Comparison of ENCODE assay signal across 18 cellular contexts in genomic region chr1:9475061-9475627, GRCh38.
"Had no signal": no experiment of that assay in that cellular context is flagged by ENCODE, and none has a peak within 500 bp of the region (broad histone marks: within the 10 kb centered on the region; RNA-seq: fewer than 3 reads in every experiment).

No MANE protein-coding gene starts in this region.

- H3K27me3 ChIP-seq: colonic mucosa, tibial nerve had no signal

- H3K27ac Mint-ChIP-seq: activated B cell treated with CpG ODN at 0.5 μM for 24 hours; activated CD8-positive, alpha-beta T cell treated with anti-CD3 and anti-CD28 coated beads for 36 hours; activated T-helper 2 cell treated with anti-CD3 and anti-CD28 coated beads, Interferon-gamma antibody, Interleukin-2, Interleukin-4, amounts not matched to agents 10 μg/mL and 5 μg/mL and 100 μg/mL, durations not matched to agents 14 hours and 24 hours and 36 hours; brain had no signal

- H3K9me3 Mint-ChIP-seq: activated B cell treated with CpG ODN at 0.5 μM for 24 hours; activated CD8-positive, alpha-beta T cell treated with anti-CD3 and anti-CD28 coated beads for 36 hours; activated T-helper 2 cell treated with anti-CD3 and anti-CD28 coated beads, Interferon-gamma antibody, Interleukin-2, Interleukin-4, amounts not matched to agents 10 μg/mL and 5 μg/mL and 100 μg/mL, durations not matched to agents 14 hours and 24 hours and 36 hours; brain had no signal

- H3K4me1 ChIP-seq: colonic mucosa had no signal

- H3K27ac ChIP-seq: colonic mucosa, neutrophil, tibial nerve had no signal

- FAIRE-seq: urothelium cell line had no signal

- H3K36me3 Mint-ChIP-seq: brain; naive thymus-derived CD8-positive, alpha-beta T cell had no signal

- H3K9me3 ChIP-seq: colonic mucosa, neutrophil, tibial nerve had no signal

- H3K4me3 ChIP-seq: colonic mucosa, tibial nerve had no signal

- ATAC-seq: activated CD8-positive, alpha-beta T cell treated with anti-CD3 and anti-CD28 coated beads for 36 hours; left cardiac atrium; naive thymus-derived CD8-positive, alpha-beta T cell had no signal

- H3K4me1 Mint-ChIP-seq: activated B cell treated with CpG ODN at 0.5 μM for 24 hours; brain; naive thymus-derived CD8-positive, alpha-beta T cell had no signal

- DNase-seq: activated B cell treated with CpG ODN at 0.5 μM for 24 hours; activated CD4-positive, alpha-beta T cell treated with anti-CD3 and anti-CD28 coated beads for 48 hours; activated CD8-positive, alpha-beta T cell treated with anti-CD3 and anti-CD28 coated beads for 36 hours; activated naive CD4-positive, alpha-beta T cell treated with Interleukin-2 at 50 U/mL for 16 hours; activated T-cell treated with anti-CD3 and anti-CD28 coated beads, Interleukin-2, amount 50 U/mL, for 1 hour; central memory CD4-positive, alpha-beta T cell; colonic mucosa; erythroblast; left cardiac atrium; naive thymus-derived CD8-positive, alpha-beta T cell; stimulated activated naive CD4-positive, alpha-beta T cell treated with Interleukin-2 at 50 U/mL for 16 hours; T-helper 1 cell; T-helper 9 cell had no signal

- H3K36me3 ChIP-seq: colonic mucosa, neutrophil, tibial nerve had no signal

- H3K4me3 Mint-ChIP-seq: activated B cell treated with CpG ODN at 0.5 μM for 24 hours; activated CD8-positive, alpha-beta T cell treated with anti-CD3 and anti-CD28 coated beads for 36 hours; brain; naive thymus-derived CD8-positive, alpha-beta T cell had no signal
